Comparison of ENCODE assay signal across 1 cellular context in genomic region chr15:70761931-70762468, GRCh38.
TF ChIP-seq lines count a peak whose summit lies in the region.

No MANE protein-coding gene starts in this region.

TF ChIP-seq in HCT116, 20 proteins besides CTCF, POLR2A, EP300 and RAD21 (continued from another document):
- TF ChIP-seq, protein P1, sequence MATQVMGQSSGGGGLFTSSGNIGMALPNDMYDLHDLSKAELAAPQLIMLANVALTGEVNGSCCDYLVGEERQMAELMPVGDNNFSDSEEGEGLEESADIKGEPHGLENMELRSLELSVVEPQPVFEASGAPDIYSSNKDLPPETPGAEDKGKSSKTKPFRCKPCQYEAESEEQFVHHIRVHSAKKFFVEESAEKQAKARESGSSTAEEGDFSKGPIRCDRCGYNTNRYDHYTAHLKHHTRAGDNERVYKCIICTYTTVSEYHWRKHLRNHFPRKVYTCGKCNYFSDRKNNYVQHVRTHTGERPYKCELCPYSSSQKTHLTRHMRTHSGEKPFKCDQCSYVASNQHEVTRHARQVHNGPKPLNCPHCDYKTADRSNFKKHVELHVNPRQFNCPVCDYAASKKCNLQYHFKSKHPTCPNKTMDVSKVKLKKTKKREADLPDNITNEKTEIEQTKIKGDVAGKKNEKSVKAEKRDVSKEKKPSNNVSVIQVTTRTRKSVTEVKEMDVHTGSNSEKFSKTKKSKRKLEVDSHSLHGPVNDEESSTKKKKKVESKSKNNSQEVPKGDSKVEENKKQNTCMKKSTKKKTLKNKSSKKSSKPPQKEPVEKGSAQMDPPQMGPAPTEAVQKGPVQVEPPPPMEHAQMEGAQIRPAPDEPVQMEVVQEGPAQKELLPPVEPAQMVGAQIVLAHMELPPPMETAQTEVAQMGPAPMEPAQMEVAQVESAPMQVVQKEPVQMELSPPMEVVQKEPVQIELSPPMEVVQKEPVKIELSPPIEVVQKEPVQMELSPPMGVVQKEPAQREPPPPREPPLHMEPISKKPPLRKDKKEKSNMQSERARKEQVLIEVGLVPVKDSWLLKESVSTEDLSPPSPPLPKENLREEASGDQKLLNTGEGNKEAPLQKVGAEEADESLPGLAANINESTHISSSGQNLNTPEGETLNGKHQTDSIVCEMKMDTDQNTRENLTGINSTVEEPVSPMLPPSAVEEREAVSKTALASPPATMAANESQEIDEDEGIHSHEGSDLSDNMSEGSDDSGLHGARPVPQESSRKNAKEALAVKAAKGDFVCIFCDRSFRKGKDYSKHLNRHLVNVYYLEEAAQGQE (IDR thresholded peaks at IDR 0.05; ENCODE audit: low read depth): no peak
- no peak for TF ChIP-seq YY1 (IDR thresholded peaks at IDR 0.05; ENCODE audit: extremely low read depth, insufficient replicate concordance, low read depth, low read length)
- no peak for TF ChIP-seq SP1 (IDR thresholded peaks at IDR 0.05; ENCODE audit: low read depth)
